8 cellular contexts compared by ENCODE assay signal in the genomic region with DNA sequence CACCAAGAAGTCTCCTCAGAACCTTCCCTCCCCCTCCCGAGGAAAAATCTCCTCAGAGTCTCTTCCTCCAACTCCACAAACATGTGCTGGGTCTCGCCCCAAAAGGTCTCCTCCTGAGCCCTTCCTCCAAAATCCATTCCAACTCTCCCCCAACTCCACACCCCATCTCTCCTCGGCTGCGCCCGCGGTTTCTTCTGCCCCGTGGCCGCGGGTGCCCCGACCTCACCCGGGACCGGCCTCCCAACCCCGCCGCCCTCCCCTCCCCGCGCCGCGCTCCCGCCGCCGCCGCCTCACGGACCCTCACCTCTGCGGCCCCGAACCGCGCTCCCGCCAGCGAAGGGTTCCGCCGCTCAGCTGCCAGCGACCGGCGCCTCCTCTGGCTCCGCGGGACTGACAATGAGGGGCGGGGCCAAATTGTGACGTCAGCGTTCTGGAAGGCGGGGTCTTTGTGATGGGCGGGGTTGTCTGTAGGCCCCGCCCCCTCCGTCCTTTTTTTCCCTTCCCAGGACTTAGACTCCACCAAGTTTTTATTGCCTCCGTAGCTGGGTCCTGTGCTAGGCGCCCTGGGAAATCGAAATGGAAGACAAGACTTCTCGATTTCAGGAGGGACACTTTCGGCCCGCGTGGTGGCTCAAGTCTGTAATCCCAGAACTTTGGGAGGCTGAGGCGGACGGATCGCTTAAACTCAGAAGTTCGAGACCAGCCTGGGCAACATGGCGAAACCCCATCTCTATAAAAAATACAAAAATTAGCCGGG. TPM values are rescaled to one million over a fixed set of nuclear protein-coding genes. Genes with fewer than 3 reads are reported as not detected.
DNase-seq lines count a peak whose midpoint lies in the region; ATAC-seq and TF ChIP-seq lines count a peak whose summit lies in the region.

Gene LUZP1, minus strand, starts transcription at position 395 of the 757 bp plus-strand sequence.

- TF ChIP-seq CTCF in KMS-11 (conservative IDR thresholded peaks at IDR 0.05; ENCODE audit: low read depth, low read length) = no peak
- TF ChIP-seq CTCF in fibroblast of mammary gland (conservative IDR thresholded peaks at IDR 0.05; ENCODE audit: control insufficient read depth, insufficient read depth, low read depth, low read length) = no peak
- TF ChIP-seq CTCF in natural killer cell (IDR thresholded peaks at IDR 0.05) = no peak

- H3K4me1 ChIP-seq in KMS-11 (ENCODE audit: low read depth, poor library complexity, severe bottlenecking) = peaks cover 10% of the 10 kb centered on the region

- peak within 1 kb of the TSS; percentile 84 to 97 for H3K27ac Mint-ChIP-seq in natural killer cell

- H3K9me3 Mint-ChIP-seq in natural killer cell = no peaks in the 10 kb centered on the region

- H3K36me3 ChIP-seq in KMS-11 (ENCODE audit: insufficient read depth) = no peaks in the 10 kb centered on the region

- H3K4me3 ChIP-seq in KMS-11 (IDR thresholded peaks at IDR 0.05; ENCODE audit: insufficient read depth, low read depth, low read length) = no peak within 1 kb of the TSS
- H3K4me3 ChIP-seq in fibroblast of mammary gland (ENCODE audit: control insufficient read depth, low read depth, low read length) = peak within 1 kb of the TSS; percentile 91

- peaks cover 19% of the 10 kb centered on the region; the same call in 1 of the 2 replicates for H3K79me2 ChIP-seq in KMS-11 (ENCODE audit: insufficient read depth, low read depth)

- peaks cover 42 to 52% of the 10 kb centered on the region in 2 donors for H3K4me1 Mint-ChIP-seq in natural killer cell

- H3K27me3 ChIP-seq in KMS-11 (ENCODE audit: insufficient read depth, low read depth) = no peaks in the 10 kb centered on the region

- peak within 1 kb of the TSS; percentile 97 for H3K4me3 Mint-ChIP-seq in natural killer cell

- DNase-seq in C1 segment of cervical spinal cord (lab: John Stamatoyannopoulos, UW) (peak; percentile 54 to 91 (median 84)), fibroblast of mammary gland (ENCODE audit: low read depth) (peak; percentile 88), natural killer cell (peak; percentile 87)
- peak; percentile 73 for DNase-seq in activated effector memory CD4-positive, alpha-beta T cell treated with Interleukin-2 at 50 U/mL for 16 hours
- peak; percentile 55 to 90 (median 84) for DNase-seq in stimulated activated naive CD4-positive, alpha-beta T cell (lab: John Stamatoyannopoulos, UW)

- intact Hi-C loops in natural killer cell (cut with micrococcal nuclease) = loop anchor here (1.0 to 2.0 kb wide), 2 partner anchors 16 to 68 kb away; no protein-coding TSS in a partner anchor

- no peaks in the 10 kb centered on the region for H3K27me3 Mint-ChIP-seq in natural killer cell (ENCODE audit: low read depth in 2 of 2)

- no peak within 1 kb of the TSS for H3K27ac ChIP-seq in KMS-11

- peak within 1 kb of the TSS; percentile 89 for H3K4me2 ChIP-seq in KMS-11

- H4K20me1 ChIP-seq in KMS-11 (ENCODE audit: insufficient read depth) = no peaks in the 10 kb centered on the region

- peak within 1 kb of the TSS; percentile 73; the same call in 1 of the 2 replicates for H2AFZ ChIP-seq in KMS-11 (ENCODE audit: low read depth)

- ATAC-seq in GM19463 (IDR thresholded peaks at IDR 0.05; ENCODE audit: unreplicated experiment) (peak; percentile 60), natural killer cell (peak; percentile 90 to 94 (median 92))

- H3K36me3 Mint-ChIP-seq in natural killer cell = no peaks in the 10 kb centered on the region

- H3K9ac ChIP-seq in KMS-11 = peak within 1 kb of the TSS; percentile 73

- peak; percentile 82 for TF ChIP-seq POLR2A in Raji (IDR thresholded peaks at IDR 0.05; ENCODE audit: insufficient read depth, low read depth, low read length)

RNA-seq across cellular contexts. Expression of gene LUZP1, which starts in this region (rescaled TPM):
- total RNA-seq in natural killer cell = 10 to 100 TPM; 37.0 to 49.4 (median 39.6) TPM
